ENCODE assay signal across 9 cellular contexts in the genomic region with DNA sequence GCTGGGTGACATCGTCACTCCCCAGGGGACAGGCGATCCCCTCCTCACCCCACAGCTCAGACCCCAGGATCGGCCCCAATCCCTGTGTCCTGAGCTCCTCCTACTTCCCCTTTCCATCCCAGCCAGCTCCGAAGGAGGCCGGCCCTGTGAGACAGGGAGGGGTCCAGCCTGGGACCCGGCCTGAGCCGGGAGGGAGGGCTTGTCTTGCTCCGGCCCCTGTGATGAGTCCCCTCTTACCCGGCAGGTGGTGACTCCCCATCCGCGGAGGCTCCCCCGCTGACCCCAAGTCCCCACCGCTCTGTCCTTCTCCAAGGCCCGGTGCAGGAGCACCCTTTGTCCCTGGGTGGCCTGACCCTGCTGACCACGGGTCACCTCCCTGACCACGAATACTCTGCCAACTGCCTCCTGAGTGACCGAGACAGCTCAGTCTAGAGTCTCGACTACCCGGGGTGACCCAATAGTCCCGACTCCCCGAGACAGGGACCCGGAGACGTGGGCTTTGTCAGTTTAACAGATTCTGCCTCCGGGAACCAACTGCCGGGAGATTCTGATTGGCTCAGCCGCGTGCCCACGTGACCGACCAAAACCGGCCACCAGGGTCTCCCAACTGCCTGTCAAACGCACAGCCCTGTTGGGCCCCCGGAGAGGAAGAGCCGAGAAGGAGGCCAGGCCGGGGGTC.
DNase-seq lines count a peak whose midpoint lies in the region; ATAC-seq and TF ChIP-seq lines count a peak whose summit lies in the region.
"Had no signal": no experiment of that assay in that cellular context is flagged by ENCODE, and none has a peak within 500 bp of the region (broad histone marks: within the 10 kb centered on the region; RNA-seq: fewer than 3 reads in every experiment).

No MANE protein-coding gene starts in this region.

- no peaks in the 10 kb centered on the region for H3K9me3 Mint-ChIP-seq in memory B cell

- TF ChIP-seq POLR2A in transverse colon (IDR thresholded peaks at IDR 0.05), result peak; percentile 18

- no peaks in the 10 kb centered on the region for H3K27me3 ChIP-seq in duodenal mucosa (ENCODE audit: control insufficient read depth in 1 of 2, insufficient read depth in 2 of 2, low read length in 2 of 2)
- no peaks in the 10 kb centered on the region for H3K27me3 ChIP-seq in transverse colon

- TF ChIP-seq CTCF in transverse colon (IDR thresholded peaks at IDR 0.05), result peak in 3 of 5 experiments; percentile 26 to 48 (median 47)

- H3K9me3 ChIP-seq in duodenal mucosa (ENCODE audit: control insufficient read depth in 1 of 2, low read length in 2 of 2) (no peaks in the 10 kb centered on the region), transverse colon (no peaks in the 10 kb centered on the region)
- H3K9me3 ChIP-seq: A549 had no signal

- H3K36me3 ChIP-seq in duodenal mucosa (ENCODE audit: control insufficient read depth in 1 of 2, insufficient read depth in 2 of 2, low read length in 2 of 2), result no peaks in the 10 kb centered on the region
- H3K36me3 ChIP-seq in transverse colon, result no peaks in the 10 kb centered on the region

- H3K4me1 Mint-ChIP-seq in memory B cell, result peaks cover 5% of the 10 kb centered on the region

- intact Hi-C loops in transverse colon (cut with DNase I; ENCODE audit: low total_unique reads), result no loop called here

- WGBS in transverse colon (ENCODE audit: low coverage in 1 of 2), 2 donors, result 0 to 47% methylated on average over 3 to 28 of the region's 34 CpGs

- in situ Hi-C loops in transverse colon (cut with MboI; ENCODE audit: low pct_ligation_motif_present in 1 of 4, low pct_unique_long_range_greater_than_20kb in 1 of 4, low sequenced_read_pairs in 3 of 4) (no loop called here), KBM-7 (cut with MboI; ENCODE audit: low pct_unique_long_range_greater_than_20kb, low sequenced_read_pairs) (no loop called here)

- ATAC-seq in memory B cell (ENCODE audit: low read depth), result no peak

- H3K27ac Mint-ChIP-seq in memory B cell, result no peak overlapping the region

- H3K4me3 Mint-ChIP-seq in memory B cell, result peak overlapping the region; percentile 11

- H3K4me1 ChIP-seq in duodenal mucosa (ENCODE audit: control insufficient read depth in 1 of 2, insufficient read depth in 2 of 2, low read length in 2 of 2) (peaks cover 0 to 4% of the 10 kb centered on the region in 2 donors), transverse colon (peaks cover 0 to 7% (median 2%) of the 10 kb centered on the region in 4 donors)
- H3K4me1 ChIP-seq: A549 had no signal

- H3K4me3 ChIP-seq in duodenal mucosa (ENCODE audit: low read depth in 1 of 2, low read length in 2 of 2) (peak overlapping the region; percentile 83), transverse colon (peak overlapping the region; percentile 15 to 79 (median 56))
- H3K4me3 ChIP-seq: A549 had no signal

- peak overlapping the region; percentile 79 for H3K9ac ChIP-seq in duodenal mucosa (ENCODE audit: low read depth in 1 of 2, low read length in 2 of 2)

- H3K27ac ChIP-seq in duodenal mucosa (ENCODE audit: low read depth, low read length) (peak overlapping the region; percentile 15), transverse colon (peak overlapping the region; percentile 9 to 81 (median 67))
- H3K27ac ChIP-seq: A549 had no signal

- DNase-seq in NCI-H2107 (lab: John Stamatoyannopoulos, UW), result peak; percentile 44
- no peak for DNase-seq in NCI-H2107 treated with DMSO at 0.1 percent for 48 hours (lab: John Stamatoyannopoulos, UW; ENCODE audit: unreplicated experiment)
- peak; percentile 63 for DNase-seq in NCI-H146 treated with DMSO at 0.1 percent for 48 hours (lab: John Stamatoyannopoulos, UW; ENCODE audit: unreplicated experiment)
- peak in 1 of 2 donors; percentile 10 for DNase-seq in memory B cell (ENCODE audit: low spot score in 2 of 2)
- peak; percentile 56 for DNase-seq in transverse colon
- no peak for DNase-seq in activated CD4-positive, CD25-positive, alpha-beta regulatory T cell (lab: John Stamatoyannopoulos, UW)
- no peak for DNase-seq in KBM-7

- TF ChIP-seq EP300 in transverse colon (IDR thresholded peaks at IDR 0.05; ENCODE audit: low read depth), result no peak

- H3K36me3 Mint-ChIP-seq in memory B cell, result peaks cover 4% of the 10 kb centered on the region

- peaks cover 4% of the 10 kb centered on the region for H3K27me3 Mint-ChIP-seq in memory B cell

Comparison
In these comparisons a context has a peak if more than half of its experiments do, and no peak if none do; other contexts are left out.
1. DNase-seq: peak in NCI-H2107 (single experiment), NCI-H146 treated with DMSO at 0.1 percent for 48 hours (single experiment) and transverse colon (single experiment); none in NCI-H2107 treated with DMSO at 0.1 percent for 48 hours (single experiment), activated CD4-positive, CD25-positive, alpha-beta regulatory T cell (0 of 4) and KBM-7 (single experiment).